17 cellular contexts compared by ENCODE assay signal in genomic region chr9:4585135-4585534, GRCh38.
"Had no signal": no experiment of that assay in that cellular context is flagged by ENCODE, and none has a peak within 500 bp of the region (broad histone marks: within the 10 kb centered on the region; RNA-seq: fewer than 3 reads in every experiment).

No MANE protein-coding gene starts in this region.

- ATAC-seq: activated CD8-positive, alpha-beta T cell treated with anti-CD3 and anti-CD28 coated beads, Interleukin-2, amount 10 ng/mL, durations not matched to agents 7 days and 5 days; activated naive CD4-positive, alpha-beta T cell treated with anti-CD3 and anti-CD28 coated beads, Interleukin-2, amount 50 U/mL, for 72 hours; activated T-cell treated with anti-CD3 and anti-CD28 coated beads, Interleukin-2, amount 50 U/mL, for 72 hours; gastrocnemius medialis; left ventricle myocardium superior; stimulated activated naive CD8-positive, alpha-beta T cell treated with anti-CD3 and anti-CD28 coated beads, Interleukin-15, Interleukin-2, amounts not matched to agents 100 U/mL and 50 U/mL, for 24 hours had no signal

- H3K36me3 ChIP-seq: gastrocnemius medialis had no signal

- H3K27me3 ChIP-seq: gastrocnemius medialis had no signal

- H3K4me3 ChIP-seq: gastrocnemius medialis had no signal

- H3K27ac Mint-ChIP-seq: activated CD4-positive, alpha-beta T cell treated with anti-CD3 and anti-CD28 coated beads, Interleukin-2, amount 10 ng/mL, durations not matched to agents 24 days and 14 days; activated CD8-positive, alpha-beta T cell treated with anti-CD3 and anti-CD28 coated beads, Interleukin-2, amount 10 ng/mL, durations not matched to agents 7 days and 5 days; activated naive CD4-positive, alpha-beta T cell treated with anti-CD3 and anti-CD28 coated beads, Interleukin-2, amount 50 U/mL, for 72 hours; activated T-cell treated with anti-CD3 and anti-CD28 coated beads, Interleukin-2, amount 50 U/mL, for 72 hours; brain; nephron had no signal

- H3K27ac ChIP-seq: gastrocnemius medialis had no signal

- H3K4me3 Mint-ChIP-seq: activated CD4-positive, alpha-beta T cell treated with anti-CD3 and anti-CD28 coated beads, Interleukin-2, amount 10 ng/mL, durations not matched to agents 24 days and 14 days; activated CD8-positive, alpha-beta T cell treated with anti-CD3 and anti-CD28 coated beads, Interleukin-2, amount 10 ng/mL, durations not matched to agents 7 days and 5 days; activated T-cell treated with anti-CD3 and anti-CD28 coated beads, Interleukin-2, amount 50 U/mL, for 72 hours; brain; nephron had no signal

- H3K36me3 Mint-ChIP-seq: activated naive CD4-positive, alpha-beta T cell treated with anti-CD3 and anti-CD28 coated beads, Interleukin-2, amount 50 U/mL, for 72 hours had no signal

- H3K9me3 ChIP-seq: gastrocnemius medialis had no signal

- DNase-seq: activated CD4-positive, alpha-beta T cell treated with anti-CD3 and anti-CD28 coated beads, Interleukin-2, amount 10 ng/mL, durations not matched to agents 24 days and 14 days; activated CD4-positive, CD25-positive, alpha-beta regulatory T cell; activated CD8-positive, alpha-beta memory T cell treated with anti-CD3 and anti-CD28 coated beads, Interleukin-2, amount 50 U/mL, for 4 hours; activated CD8-positive, alpha-beta T cell treated with anti-CD3 and anti-CD28 coated beads, Interleukin-2, amount 10 ng/mL, durations not matched to agents 7 days and 5 days; activated gamma-delta T cell; activated T-cell treated with anti-CD3 and anti-CD28 coated beads, Interleukin-2, amount 50 U/mL, for 72 hours; cortex of kidney; effector CD8-positive, alpha-beta T cell; gastrocnemius medialis; left ventricle myocardium superior; mesenchymal stem cell; occipital lobe; stimulated activated naive CD8-positive, alpha-beta T cell treated with anti-CD3 and anti-CD28 coated beads, Interleukin-15, Interleukin-2, amounts not matched to agents 100 U/mL and 50 U/mL, for 24 hours; trophoblast cell had no signal

- H3K9me3 Mint-ChIP-seq: activated CD4-positive, alpha-beta T cell treated with anti-CD3 and anti-CD28 coated beads, Interleukin-2, amount 10 ng/mL, durations not matched to agents 24 days and 14 days; activated naive CD4-positive, alpha-beta T cell treated with anti-CD3 and anti-CD28 coated beads, Interleukin-2, amount 50 U/mL, for 72 hours; activated T-cell treated with anti-CD3 and anti-CD28 coated beads, Interleukin-2, amount 50 U/mL, for 72 hours; brain; nephron had no signal

- H3K4me1 Mint-ChIP-seq: activated CD4-positive, alpha-beta T cell treated with anti-CD3 and anti-CD28 coated beads, Interleukin-2, amount 10 ng/mL, durations not matched to agents 24 days and 14 days had no signal

- H3K27me3 Mint-ChIP-seq: activated CD4-positive, alpha-beta T cell treated with anti-CD3 and anti-CD28 coated beads, Interleukin-2, amount 10 ng/mL, durations not matched to agents 24 days and 14 days; brain had no signal
